ENCODE assay signal across 24 cellular contexts in the genomic region with DNA sequence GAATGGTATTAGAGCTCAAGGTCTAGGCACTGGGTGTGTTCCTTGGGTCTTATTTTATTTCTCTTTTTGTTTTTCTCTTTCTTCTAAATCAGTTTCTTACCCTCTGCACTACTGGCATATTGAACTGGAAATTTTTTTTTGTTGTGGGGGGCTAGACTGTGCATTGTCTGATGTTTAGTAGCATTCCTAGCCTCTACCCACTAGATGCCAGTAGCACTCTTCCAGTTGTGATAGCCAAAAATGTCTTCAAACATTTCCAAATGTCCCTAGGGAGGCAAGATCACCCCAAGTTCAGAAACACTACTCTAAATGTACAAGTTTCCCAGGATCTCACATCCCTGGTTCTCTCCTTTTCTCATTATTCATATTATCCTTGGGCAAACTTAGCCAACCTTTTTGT.
DNase-seq lines count a peak whose midpoint lies in the region; ATAC-seq, FAIRE-seq and TF ChIP-seq lines count a peak whose summit lies in the region.
"Had no signal": no experiment of that assay in that cellular context is flagged by ENCODE, and none has a peak within 500 bp of the region (broad histone marks: within the 10 kb centered on the region; RNA-seq: fewer than 3 reads in every experiment).

No MANE protein-coding gene starts in this region.

- CTCF ChIA-PET in A549 (lab: Yijun Ruan, JAX) (no interaction called here), PC-9 (lab: Charles Lee) (no interaction called here)

- H2AK5ac ChIP-seq in H9 (ENCODE audit: insufficient read length, low read length), result no peak overlapping the region

- no peak overlapping the region for H2BK15ac ChIP-seq in H9 (ENCODE audit: low read depth, low read length)

- H3K9me3 Mint-ChIP-seq in H9 (0 out of 5 replicates have a peak, but pooled peaks cover 0 to 3% of the 10 kb centered on the region in 2 experiments), endodermal cell (no peaks in the 10 kb centered on the region)
- H3K9me3 Mint-ChIP-seq in activated T-cell treated with anti-CD3 and anti-CD28 coated beads, Interleukin-2, amount 50 U/mL, for 24 hours, result no peaks in the 10 kb centered on the region
- H3K9me3 Mint-ChIP-seq: CD4-positive, CD25-positive, alpha-beta regulatory T cell; CD8-positive, alpha-beta memory T cell had no signal

- TF ChIP-seq RAD21 in A549 (conservative IDR thresholded peaks at IDR 0.05 in 1 of 2, IDR thresholded peaks at IDR 0.05 in 1 of 2), result no peak

- H3K56ac ChIP-seq in H9 (ENCODE audit: insufficient read length, low read depth, low read length), result no peak overlapping the region

- no peak for TF ChIP-seq POLR2A in A549 (IDR thresholded peaks at IDR 0.05; ENCODE audit: low read length)

- no peak overlapping the region for H3K4ac ChIP-seq in H9 (ENCODE audit: low read depth, low read length)

- no peaks in the 10 kb centered on the region for H3K4me1 ChIP-seq in A549
- no peaks in the 10 kb centered on the region for H3K4me1 ChIP-seq in H9 (ENCODE audit: insufficient read depth, low read length)
- H3K4me1 ChIP-seq in PC-9 (replicated peaks; ENCODE audit: insufficient read depth), result no peaks in the 10 kb centered on the region
- H3K4me1 ChIP-seq in endodermal cell (ENCODE audit: control insufficient read depth, insufficient read depth, low read length), result no peaks in the 10 kb centered on the region
- H3K4me1 ChIP-seq: BE2C, HAP-1 had no signal

- H2BK5ac ChIP-seq in H9 (ENCODE audit: insufficient read length, low read length), result no peak overlapping the region

- H3T11ph ChIP-seq in H9 (ENCODE audit: low read length), result no peak overlapping the region

- H3K27me3 Mint-ChIP-seq in H9 (ENCODE audit: low read depth), result no peaks in the 10 kb centered on the region
- H3K27me3 Mint-ChIP-seq in endodermal cell (ENCODE audit: insufficient read depth), result no peaks in the 10 kb centered on the region
- peaks cover 9% of the 10 kb centered on the region for H3K27me3 Mint-ChIP-seq in activated T-cell treated with anti-CD3 and anti-CD28 coated beads, Interleukin-2, amount 50 U/mL, for 24 hours
- H3K27me3 Mint-ChIP-seq: CD4-positive, CD25-positive, alpha-beta regulatory T cell had no signal

- H3K4me1 Mint-ChIP-seq in H9 (peaks cover 0 to 5% of the 10 kb centered on the region in 2 experiments; a peak in 1 of 4 replicates), endodermal cell (peaks cover 5% of the 10 kb centered on the region)
- no peaks in the 10 kb centered on the region for H3K4me1 Mint-ChIP-seq in activated T-cell treated with anti-CD3 and anti-CD28 coated beads, Interleukin-2, amount 50 U/mL, for 24 hours (ENCODE audit: low read depth)
- H3K4me1 Mint-ChIP-seq: CD4-positive, CD25-positive, alpha-beta regulatory T cell; CD8-positive, alpha-beta memory T cell had no signal

- no peak for ATAC-seq in A549
- no peak for ATAC-seq in left ventricle myocardium superior
- ATAC-seq: K562 had no signal

- H3K18ac ChIP-seq in H9 (ENCODE audit: insufficient read length, low read depth, low read length), result no peak overlapping the region

- H3K27ac Mint-ChIP-seq in H9 (no peak overlapping the region), endodermal cell (no peak overlapping the region)
- H3K27ac Mint-ChIP-seq in activated T-cell treated with anti-CD3 and anti-CD28 coated beads, Interleukin-2, amount 50 U/mL, for 24 hours, result no peak overlapping the region
- H3K27ac Mint-ChIP-seq: CD4-positive, CD25-positive, alpha-beta regulatory T cell; CD8-positive, alpha-beta memory T cell had no signal

- H3K4me2 ChIP-seq in A549, result no peak overlapping the region
- no peak overlapping the region for H3K4me2 ChIP-seq in H9 (ENCODE audit: insufficient read depth, insufficient read length, low read length)
- no peak overlapping the region for H3K4me2 ChIP-seq in PC-9

- peak; percentile 46 for FAIRE-seq in A549 (lab: Jason Lieb, UNC)
- FAIRE-seq: G401.6, GM12891, GM19239, K562 had no signal

- H3K79me1 ChIP-seq in H9 (ENCODE audit: insufficient read depth, low read depth, low read length, poor library complexity, severe bottlenecking), result no peaks in the 10 kb centered on the region

- H3K9me2 ChIP-seq in PC-9 (ENCODE audit: insufficient read depth), result no peaks in the 10 kb centered on the region

- no peak overlapping the region for H3K14ac ChIP-seq in H9 (ENCODE audit: insufficient read depth, low read length)

- no peak for TF ChIP-seq EP300 in A549 (IDR thresholded peaks at IDR 0.05)

- H2AFZ ChIP-seq in H9 (ENCODE audit: low read length) (no peak overlapping the region), PC-9 (no peak overlapping the region)

- H3K27ac ChIP-seq in A549, result no peak overlapping the region
- no peak overlapping the region for H3K27ac ChIP-seq in H9 (ENCODE audit: insufficient read length, low read depth, low read length)
- H3K27ac ChIP-seq in PC-9, result no peak overlapping the region
- no peak overlapping the region for H3K27ac ChIP-seq in endodermal cell (ENCODE audit: low read depth, low read length)
- H3K27ac ChIP-seq: HL-60 had no signal

- no peaks in the 10 kb centered on the region for H3K79me2 ChIP-seq in H9 (ENCODE audit: insufficient read depth, low read length)
- no peaks in the 10 kb centered on the region for H3K79me2 ChIP-seq in PC-9 (ENCODE audit: low read depth)

- no peak overlapping the region for H4K91ac ChIP-seq in H9 (ENCODE audit: insufficient read length, low read depth, low read length)

- DNase-seq in A549 (ENCODE audit: low read depth in 1 of 2, low spot score in 1 of 2) (no peak), H9 (no peak), PC-9 (no peak), endodermal cell (no peak), EL (no peak), left ventricle myocardium superior (no peak)
- no peak for DNase-seq in activated CD8-positive, alpha-beta memory T cell treated with anti-CD3 and anti-CD28 coated beads, Interleukin-2, amount 50 U/mL, for 4 hours
- DNase-seq in activated T-cell treated with anti-CD3 and anti-CD28 coated beads, Interleukin-2, amount 50 U/mL, for 24 hours, result no peak
- DNase-seq: 8988T; BE2C; C1 segment of cervical spinal cord; CD4-positive, CD25-positive, alpha-beta regulatory T cell; CD8-positive, alpha-beta memory T cell; COR-L47; DMS 273 treated with DMSO at 0.1 percent for 48 hours; DMS53; DND-41; GOT3 had no signal

- H3K4me3 ChIP-seq in A549 (no peak overlapping the region), PC-9 (no peak overlapping the region), endodermal cell (ENCODE audit: low read length) (no peak overlapping the region)
- H3K4me3 ChIP-seq: HAP-1, K562 had no signal

- no peak overlapping the region for H2BK12ac ChIP-seq in H9 (ENCODE audit: insufficient read length, low read depth, low read length)

- H2BK120ac ChIP-seq in H9 (ENCODE audit: low read depth, low read length, poor library complexity, severe bottlenecking), result no peak overlapping the region

- no peaks in the 10 kb centered on the region for H3F3A ChIP-seq in PC-9 (ENCODE audit: insufficient read depth, low read depth)

- H3K23me2 ChIP-seq in H9 (ENCODE audit: insufficient read length, low read depth, low read length, poor library complexity, severe bottlenecking), result no peaks in the 10 kb centered on the region

- H3K36me3 Mint-ChIP-seq in H9 (ENCODE audit: insufficient read depth in 1 of 3, low read depth in 3 of 3), result no peaks in the 10 kb centered on the region
- no peaks in the 10 kb centered on the region for H3K36me3 Mint-ChIP-seq in endodermal cell (ENCODE audit: low read depth)
- no peaks in the 10 kb centered on the region for H3K36me3 Mint-ChIP-seq in activated T-cell treated with anti-CD3 and anti-CD28 coated beads, Interleukin-2, amount 50 U/mL, for 24 hours (ENCODE audit: low read depth)
- H3K36me3 Mint-ChIP-seq: CD4-positive, CD25-positive, alpha-beta regulatory T cell; CD8-positive, alpha-beta memory T cell had no signal

- POLR2A ChIA-PET in A549 (lab: Yijun Ruan, JAX) (no interaction called here), PC-9 (lab: Charles Lee; ENCODE audit: unreplicated experiment) (interaction anchor here (0.7 kb wide), 1 partner anchor 92 kb away, joined by 3 read pairs; no protein-coding TSS in a partner anchor)

- no peaks in the 10 kb centered on the region for H4K20me1 ChIP-seq in H9 (ENCODE audit: control insufficient read depth, insufficient read depth, insufficient read length)
- H4K20me1 ChIP-seq in PC-9 (ENCODE audit: insufficient read depth), result no peaks in the 10 kb centered on the region

- no TSS peak for BruUV-seq in PC-9 (replicated peaks; lab: Mats Ljungman, UMichigan)

- TF ChIP-seq CTCF in A549 (IDR thresholded peaks at IDR 0.05), result no peak
- TF ChIP-seq CTCF in H9 (conservative IDR thresholded peaks at IDR 0.05), result peak; percentile 58; the same call in 2 of the 3 replicates
- TF ChIP-seq CTCF in PC-9 (conservative IDR thresholded peaks at IDR 0.05), result peak; percentile 41
- TF ChIP-seq CTCF in endodermal cell (conservative IDR thresholded peaks at IDR 0.05), result peak; percentile 56

- no peaks in the 10 kb centered on the region for H3K27me3 ChIP-seq in H9 (ENCODE audit: insufficient read depth, low read length)
- no peaks in the 10 kb centered on the region for H3K27me3 ChIP-seq in PC-9 (ENCODE audit: insufficient read depth, low read depth)
- H3K27me3 ChIP-seq in endodermal cell (ENCODE audit: control insufficient read depth, insufficient read depth, low read length, poor library complexity, severe bottlenecking), result no peaks in the 10 kb centered on the region
- H3K27me3 ChIP-seq: BE2C had no signal

- H3K4me3 Mint-ChIP-seq in H9 (no peak overlapping the region; a peak in 1 of 5 replicates), endodermal cell (no peak overlapping the region)
- H3K4me3 Mint-ChIP-seq in activated T-cell treated with anti-CD3 and anti-CD28 coated beads, Interleukin-2, amount 50 U/mL, for 24 hours, result no peak overlapping the region
- H3K4me3 Mint-ChIP-seq: CD8-positive, alpha-beta memory T cell had no signal

- no peak overlapping the region for H4K8ac ChIP-seq in H9 (replicated peaks; ENCODE audit: insufficient read length, low read depth, low read length)

- intact Hi-C loops in PC-9 (cut with micrococcal nuclease; ENCODE audit: unreplicated experiment) (no loop called here), left ventricle myocardium superior (cut with micrococcal nuclease) (no loop called here)

- H3K9ac ChIP-seq in H9 (ENCODE audit: extremely low read depth, insufficient read length, low read length) (no peak overlapping the region), endodermal cell (ENCODE audit: extremely low read depth, low read length, poor library complexity, severe bottlenecking) (no peak overlapping the region)

- H4K5ac ChIP-seq in H9 (ENCODE audit: insufficient read length, low read depth, low read length), result no peak overlapping the region

- no peaks in the 10 kb centered on the region for H3K36me3 ChIP-seq in PC-9 (ENCODE audit: low read depth)
- H3K36me3 ChIP-seq in endodermal cell (ENCODE audit: control insufficient read depth, insufficient read depth, low read length), result no peaks in the 10 kb centered on the region
- H3K36me3 ChIP-seq: BE2C, HAP-1 had no signal

- H3K23ac ChIP-seq in H9 (ENCODE audit: insufficient read length, low read depth, low read length), result no peak overlapping the region

- H3K9me3 ChIP-seq in A549, result no peaks in the 10 kb centered on the region
- no peaks in the 10 kb centered on the region for H3K9me3 ChIP-seq in H9 (ENCODE audit: control insufficient read depth, low read depth, low read length)
- H3K9me3 ChIP-seq in PC-9 (ENCODE audit: insufficient read depth, low read depth), result no peaks in the 10 kb centered on the region
- no peaks in the 10 kb centered on the region for H3K9me3 ChIP-seq in endodermal cell (ENCODE audit: control insufficient read depth, low read length)
- H3K9me3 ChIP-seq: BE2C, HAP-1 had no signal

- no peak overlapping the region for H2BK20ac ChIP-seq in H9 (ENCODE audit: low read depth, low read length, poor library complexity, severe bottlenecking)
